Comparison of ENCODE assay signal across 13 cellular contexts in the genomic region with DNA sequence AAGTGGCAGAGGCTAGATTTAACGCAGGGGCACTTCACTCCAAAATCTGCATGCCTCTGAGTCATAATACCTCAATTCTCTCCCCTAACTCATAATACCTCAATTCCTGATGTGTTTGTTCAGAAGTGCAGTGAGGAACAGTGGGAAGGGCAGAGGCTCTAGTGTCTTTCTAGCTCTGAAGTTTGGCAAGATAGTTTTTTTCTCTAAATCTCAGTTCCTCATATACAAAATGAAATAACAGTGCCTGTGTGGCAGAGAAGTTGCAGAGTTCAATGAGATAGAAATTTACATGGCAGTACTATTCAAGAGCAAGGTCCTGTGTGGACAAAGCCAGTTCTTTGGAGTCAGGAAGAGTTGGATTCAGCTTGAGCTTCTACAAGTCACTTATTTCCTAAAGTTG. TPM values are rescaled to one million over a fixed set of nuclear protein-coding genes. Genes with fewer than 3 reads are reported as not detected.
DNase-seq lines count a peak whose midpoint lies in the region; ATAC-seq and TF ChIP-seq lines count a peak whose summit lies in the region.
"Had no signal": no experiment of that assay in that cellular context is flagged by ENCODE, and none has a peak within 500 bp of the region (broad histone marks: within the 10 kb centered on the region; RNA-seq: fewer than 3 reads in every experiment).

No MANE protein-coding gene starts in this region.

- peak overlapping the region; percentile 44; the same call in 1 of the 2 replicates for H3K4me2 ChIP-seq in MM.1S (ENCODE audit: low read depth, low read length)

- no peaks in the 10 kb centered on the region for H3K27me3 Mint-ChIP-seq in stimulated activated memory B cell treated with anti-CD40 and anti-IgM and Interleukin-4, amounts not matched to agents 10 μg/mL and 1 μg/mL and 100 μg/mL, for 72 hours
- H3K27me3 Mint-ChIP-seq in Caco-2 (ENCODE audit: insufficient read depth, unreplicated experiment) = no peaks in the 10 kb centered on the region

- no peaks in the 10 kb centered on the region for H3K9me2 ChIP-seq in MM.1S (replicated peaks; ENCODE audit: insufficient read depth, low read length)

- H3K4me3 ChIP-seq in MM.1S (ENCODE audit: low read length) (no peak overlapping the region), esophagus squamous epithelium (no peak overlapping the region), Caco-2 (ENCODE audit: low read depth, low read length) (no peak overlapping the region)

- 71 to 80% methylated on average over 1 of the region's 1 CpG for WGBS in esophagus squamous epithelium, 2 donors

- no peaks in the 10 kb centered on the region for H3K9me3 Mint-ChIP-seq in stimulated activated memory B cell treated with anti-CD40 and anti-IgM and Interleukin-4, amounts not matched to agents 10 μg/mL and 1 μg/mL and 100 μg/mL, for 72 hours
- no peaks in the 10 kb centered on the region for H3K9me3 Mint-ChIP-seq in Caco-2 (ENCODE audit: unreplicated experiment)
- H3K9me3 Mint-ChIP-seq: CD4-positive, CD25-positive, alpha-beta regulatory T cell had no signal

- no TSS peak for BruUV-seq in Caco-2 (replicated peaks; lab: Mats Ljungman, UMichigan)

- peak overlapping the region; percentile 90 for H3K27ac Mint-ChIP-seq in stimulated activated memory B cell treated with anti-CD40 and anti-IgM and Interleukin-4, amounts not matched to agents 10 μg/mL and 1 μg/mL and 100 μg/mL, for 72 hours
- H3K27ac Mint-ChIP-seq in Caco-2 (ENCODE audit: unreplicated experiment) = no peak overlapping the region

- peak overlapping the region; percentile 45 for H3K4me3 Mint-ChIP-seq in stimulated activated memory B cell treated with anti-CD40 and anti-IgM and Interleukin-4, amounts not matched to agents 10 μg/mL and 1 μg/mL and 100 μg/mL, for 72 hours
- H3K4me3 Mint-ChIP-seq in Caco-2 (ENCODE audit: unreplicated experiment) = no peak overlapping the region

- DNase-seq in MM.1S = no peak
- DNase-seq in esophagus squamous epithelium (lab: John Stamatoyannopoulos, UW) = no peak
- no peak for DNase-seq in Caco-2
- no peak for DNase-seq in NCI-H2171 treated with DMSO at 0.1 percent for 48 hours (lab: John Stamatoyannopoulos, UW)
- DNase-seq: activated CD8-positive, alpha-beta memory T cell treated with anti-CD3 and anti-CD28 coated beads for 24 hours; effector memory CD4-positive, alpha-beta T cell; NCI-H82; SIG-M5 had no signal

- no peaks in the 10 kb centered on the region for H4K20me1 ChIP-seq in MM.1S (ENCODE audit: insufficient read depth, low read length)

- TF ChIP-seq CTCF in MM.1S (IDR thresholded peaks at IDR 0.05; ENCODE audit: low read length) (no peak), esophagus squamous epithelium (IDR thresholded peaks at IDR 0.05) (no peak), Caco-2 (IDR thresholded peaks at IDR 0.05; ENCODE audit: insufficient read depth in 1 of 2, low read depth in 1 of 2, low read length in 1 of 2, severe bottlenecking in 1 of 2, unreplicated experiment in 1 of 2) (no peak)

- intact Hi-C loops in esophagus squamous epithelium (cut with DNase I) (no loop called here), Caco-2 (cut with micrococcal nuclease; ENCODE audit: unreplicated experiment) (no loop called here)

- no peaks in the 10 kb centered on the region for H3K9me3 ChIP-seq in MM.1S (replicated peaks; ENCODE audit: insufficient read depth, low read length)
- no peaks in the 10 kb centered on the region for H3K9me3 ChIP-seq in esophagus squamous epithelium
- H3K9me3 ChIP-seq in Caco-2 = no peaks in the 10 kb centered on the region

- H3K36me3 Mint-ChIP-seq in stimulated activated memory B cell treated with anti-CD40 and anti-IgM and Interleukin-4, amounts not matched to agents 10 μg/mL and 1 μg/mL and 100 μg/mL, for 72 hours = peaks cover 3% of the 10 kb centered on the region
- peaks cover 5% of the 10 kb centered on the region for H3K36me3 Mint-ChIP-seq in Caco-2 (ENCODE audit: insufficient read depth, unreplicated experiment)
- H3K36me3 Mint-ChIP-seq: CD4-positive, CD25-positive, alpha-beta regulatory T cell had no signal

- peak overlapping the region; percentile 75 for H2AFZ ChIP-seq in MM.1S (ENCODE audit: low read length)

- H3K9ac ChIP-seq in MM.1S (ENCODE audit: low read length) = peak overlapping the region; percentile 8; the same call in 1 of the 2 replicates

- H3K4me1 Mint-ChIP-seq in stimulated activated memory B cell treated with anti-CD40 and anti-IgM and Interleukin-4, amounts not matched to agents 10 μg/mL and 1 μg/mL and 100 μg/mL, for 72 hours = peaks cover 20% of the 10 kb centered on the region
- no peaks in the 10 kb centered on the region for H3K4me1 Mint-ChIP-seq in Caco-2 (ENCODE audit: low read depth, unreplicated experiment)

- no peak for TF ChIP-seq POLR2A in esophagus squamous epithelium (IDR thresholded peaks at IDR 0.05)

- H3F3A ChIP-seq in MM.1S (ENCODE audit: insufficient read depth, low read length) = peaks cover 8% of the 10 kb centered on the region

- ATAC-seq in GM18867 (IDR thresholded peaks at IDR 0.05; ENCODE audit: unreplicated experiment) (peak; percentile 41), GM18517 (IDR thresholded peaks at IDR 0.05; ENCODE audit: unreplicated experiment) (no peak), GM18861 (IDR thresholded peaks at IDR 0.05; ENCODE audit: unreplicated experiment) (no peak)
- peak; percentile 75 for ATAC-seq in stimulated activated memory B cell treated with anti-CD40 and anti-IgM and Interleukin-4, amounts not matched to agents 10 μg/mL and 1 μg/mL and 100 μg/mL, for 72 hours

- H3K27me3 ChIP-seq in MM.1S (replicated peaks; ENCODE audit: insufficient read depth, low read length) (no peaks in the 10 kb centered on the region), esophagus squamous epithelium (no peaks in the 10 kb centered on the region), Caco-2 (replicated peaks; ENCODE audit: control insufficient read depth, insufficient read depth, low read length) (no peaks in the 10 kb centered on the region)

- CTCF ChIA-PET in Caco-2 (lab: Charles Lee) = no interaction called here

- H3K4me1 ChIP-seq in MM.1S (ENCODE audit: low read length) = peaks cover 26% of the 10 kb centered on the region
- peaks cover 12 to 37% (median 12%) of the 10 kb centered on the region in 3 donors for H3K4me1 ChIP-seq in esophagus squamous epithelium
- no peaks in the 10 kb centered on the region for H3K4me1 ChIP-seq in Caco-2

- H3K36me3 ChIP-seq in MM.1S (replicated peaks; ENCODE audit: insufficient read depth, low read length) (no peaks in the 10 kb centered on the region), esophagus squamous epithelium (no peaks in the 10 kb centered on the region), Caco-2 (ENCODE audit: control insufficient read depth, insufficient read depth, low read length) (no peaks in the 10 kb centered on the region)

- H3K27ac ChIP-seq in MM.1S (ENCODE audit: low read length) (peak overlapping the region; percentile 74; the same call in 1 of the 2 replicates), esophagus squamous epithelium (peak overlapping the region in 3 of 4 donors; percentile 25 to 78 (median 60))

- H3K79me2 ChIP-seq in MM.1S (ENCODE audit: low read length) = no peaks in the 10 kb centered on the region

- POLR2A ChIA-PET in Caco-2 (lab: Charles Lee) = no interaction called here

RNA-seq across cellular contexts. Expression of gene JUN, which starts 9.8 kb away (rescaled TPM):
- total RNA-seq in esophagus squamous epithelium = 100 to 1,000 TPM in 1 of 4 donors, 10 to 100 TPM in 3; 48.5 to 128 (median 66.1) TPM
- 25.7 and 28.2 TPM in 2 replicates for total RNA-seq in Caco-2 (2022)

Comparison
In these comparisons a context has a peak if more than half of its experiments do, and no peak if none do; other contexts are left out.
1. ATAC-seq: peak in GM18867 (single experiment) and stimulated activated memory B cell treated with anti-CD40 and anti-IgM and Interleukin-4, amounts not matched to agents 10 μg/mL and 1 μg/mL and 100 μg/mL, for 72 hours (single experiment); none in GM18517 (single experiment) and GM18861 (single experiment).